ENCODE assay signal across 21 cellular contexts in the genomic region with DNA sequence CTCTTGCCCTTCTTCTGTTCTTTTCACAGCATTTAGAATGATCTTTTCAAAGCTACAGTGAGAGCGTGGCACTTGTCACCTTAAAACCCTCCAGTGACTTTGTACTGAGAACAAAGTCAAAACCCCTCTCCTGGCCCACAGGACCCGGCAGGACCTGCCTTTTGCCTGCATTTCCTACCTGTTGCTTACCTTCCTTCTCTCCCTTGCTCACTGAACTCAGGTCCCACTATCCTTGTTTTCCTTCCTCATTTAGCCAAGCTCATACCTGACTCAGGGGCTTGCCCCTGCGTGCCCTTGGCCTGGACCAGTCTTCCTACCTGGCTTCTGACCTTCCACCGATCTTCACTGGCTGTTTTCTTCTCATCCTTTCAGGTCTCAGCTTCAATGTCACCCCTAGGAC.
"Had no signal": no experiment of that assay in that cellular context is flagged by ENCODE, and none has a peak within 500 bp of the region (broad histone marks: within the 10 kb centered on the region; RNA-seq: fewer than 3 reads in every experiment).

No MANE protein-coding gene starts in this region.

- ATAC-seq: esophagus mucosa, gastroesophageal sphincter, left cardiac atrium, lower lobe of right lung, pancreas, right cardiac atrium had no signal

- H3K36me3 Mint-ChIP-seq: immature natural killer cell, naive B cell had no signal

- H3K27ac Mint-ChIP-seq: immature natural killer cell, naive B cell, progenitor cell of endocrine pancreas had no signal

- DNase-seq: dorsolateral prefrontal cortex; effector CD8-positive, alpha-beta T cell; immature natural killer cell; kidney; left cardiac atrium; left ventricle myocardium inferior; lower lobe of right lung; mesendoderm; naive B cell; occipital lobe; pancreas; right cardiac atrium; small intestine; stimulated activated CD4-positive, alpha-beta T cell treated with anti-CD3 and anti-CD28 coated beads, Interleukin-12 subunit alpha, Interleukin-12 subunit beta, amount 100 ng/mL, for 4 hours; stimulated activated naive CD4-positive, alpha-beta T cell; trophoblast cell had no signal

- H3K27ac ChIP-seq: coronary artery, dorsolateral prefrontal cortex, gastroesophageal sphincter, left ventricle myocardium inferior, lower lobe of right lung, pancreas had no signal

- H3K4me1 Mint-ChIP-seq: immature natural killer cell, naive B cell had no signal

- H3K9me3 Mint-ChIP-seq: nephron had no signal

- H3K27me3 ChIP-seq: gastroesophageal sphincter, pancreas had no signal

- H3K4me3 ChIP-seq: coronary artery, dorsolateral prefrontal cortex, gastroesophageal sphincter, left ventricle myocardium inferior, lower lobe of right lung, pancreas had no signal

- H3K36me3 ChIP-seq: gastroesophageal sphincter, left ventricle myocardium inferior, lower lobe of right lung, pancreas had no signal

- FAIRE-seq: kidney, pancreas, small intestine had no signal

- H3K4me3 Mint-ChIP-seq: immature natural killer cell, naive B cell, nephron had no signal

- H3K9me3 ChIP-seq: gastroesophageal sphincter, left ventricle myocardium inferior, lower lobe of right lung, pancreas had no signal
